ENCODE assay signal across 1 cellular context in the genomic region with DNA sequence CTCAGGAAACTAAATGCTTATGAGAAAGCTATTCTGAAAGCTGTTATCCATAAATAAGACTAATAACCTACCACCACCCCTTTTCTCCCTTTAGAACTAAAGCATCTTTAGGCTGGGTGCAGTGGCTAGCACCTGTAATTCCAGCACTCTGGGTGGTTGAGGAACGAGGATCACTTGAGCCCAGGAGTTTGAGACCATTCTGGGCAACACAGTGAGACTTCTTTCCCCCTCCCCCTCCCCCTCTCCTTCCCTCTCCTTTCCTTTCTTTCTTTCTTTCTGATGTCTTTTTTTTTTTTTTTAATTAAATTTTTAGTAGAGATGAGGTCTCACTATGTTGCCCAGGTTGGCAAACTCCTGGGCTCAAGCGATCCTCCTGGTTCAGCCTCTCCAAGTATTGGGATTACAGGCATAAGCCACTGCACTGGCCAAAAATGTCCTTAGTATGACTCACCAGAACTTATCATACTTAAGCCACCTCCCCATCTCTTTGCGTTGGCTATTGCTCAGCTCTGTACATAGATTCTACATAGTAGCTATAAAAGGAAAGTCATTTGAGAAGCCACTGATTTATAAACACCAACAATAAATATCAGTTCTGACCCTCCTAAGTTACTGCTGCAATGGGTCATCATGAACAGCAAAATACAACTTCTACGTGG.
TF ChIP-seq lines count a peak whose summit lies in the region.

No MANE protein-coding gene starts in this region.

TF ChIP-seq in HepG2, 621 proteins besides CTCF, POLR2A, EP300 and RAD21:
- TF ChIP-seq FOSL2 (CRISPR knock-in tag; IDR thresholded peaks at IDR 0.05) (0 out of 2 replicates have a peak, but pooled peaks have one; percentile 14), PCBP2 (optimal IDR thresholded peaks at IDR 0.05; ENCODE audit: low read depth, low read length, poor library complexity, severe bottlenecking) (peak; percentile 77), THAP8 (CRISPR knock-in tag; IDR thresholded peaks at IDR 0.05; ENCODE audit: borderline replicate concordance) (no peak)
